1 cellular context compared by ENCODE assay signal in the genomic region with DNA sequence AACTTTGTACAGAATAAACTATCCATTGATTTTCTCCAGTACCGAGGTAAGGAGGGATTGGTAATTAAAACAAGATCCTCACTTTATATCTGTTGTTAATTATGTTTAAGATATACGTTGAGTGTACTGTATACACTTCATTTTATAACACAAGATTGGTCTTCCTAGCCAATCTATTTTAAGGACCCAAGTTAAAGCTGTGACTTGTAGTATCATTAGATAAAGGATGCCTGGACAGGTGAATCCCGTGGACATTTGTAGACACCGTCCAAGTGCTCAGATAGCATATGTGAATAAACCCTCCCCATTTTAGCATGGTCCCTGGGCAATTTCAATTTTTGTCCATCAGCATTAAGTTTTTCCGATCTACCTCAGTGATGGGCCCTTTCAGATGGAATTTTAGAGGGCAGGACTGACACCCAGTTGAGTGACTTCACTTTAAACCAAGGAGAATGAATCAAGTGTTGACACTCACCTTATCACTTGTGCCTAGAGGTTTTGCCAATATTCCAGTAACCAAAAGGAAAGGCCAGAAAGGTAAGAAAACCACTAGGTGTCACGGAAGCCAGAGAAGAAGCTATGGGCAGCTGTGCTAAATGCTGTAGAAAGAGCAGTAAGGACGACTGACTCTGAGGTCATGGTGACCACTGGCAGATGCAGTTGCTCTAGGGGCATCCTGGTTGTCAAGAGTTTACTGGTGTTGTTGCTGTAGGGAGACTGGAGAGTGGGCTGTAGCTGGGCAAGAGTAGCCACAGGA.
A peak's percentile ranks its signal among the peaks of the same experiment; 100 is the strongest.
TF ChIP-seq lines count a peak whose summit lies in the region.

No MANE protein-coding gene starts in this region.

TF ChIP-seq in HepG2, 621 proteins besides CTCF, POLR2A, EP300 and RAD21 (continues in another document):
- TF ChIP-seq ZFP36L1 (CRISPR knock-in tag; IDR thresholded peaks at IDR 0.05) (no peak), ZNF678 (CRISPR knock-in tag; IDR thresholded peaks at IDR 0.05) (no peak), SOX13 (IDR thresholded peaks at IDR 0.05) (no peak), SOX13 (CRISPR knock-in tag; conservative IDR thresholded peaks at IDR 0.05 in 1 of 2, IDR thresholded peaks at IDR 0.05 in 1 of 2) (no peak), MTA3 (CRISPR knock-in tag; IDR thresholded peaks at IDR 0.05) (no peak), ARID2 (CRISPR knock-in tag; IDR thresholded peaks at IDR 0.05; ENCODE audit: borderline replicate concordance) (no peak), ZNF138 (CRISPR knock-in tag; IDR thresholded peaks at IDR 0.05; ENCODE audit: low read depth) (no peak), AGO1 (IDR thresholded peaks at IDR 0.05; ENCODE audit: low read depth, low read length, poor library complexity, severe bottlenecking) (no peak), JUNB (CRISPR knock-in tag; IDR thresholded peaks at IDR 0.05; ENCODE audit: borderline replicate concordance) (no peak; the same call in 1 of the 2 replicates), ZNF850 (CRISPR knock-in tag; conservative IDR thresholded peaks at IDR 0.05) (no peak), ZNF709 (CRISPR knock-in tag; IDR thresholded peaks at IDR 0.05) (peak; percentile 58; the same call in 1 of the 2 replicates), FOXP1 (IDR thresholded peaks at IDR 0.05) (no peak), FOXP1 (CRISPR knock-in tag; IDR thresholded peaks at IDR 0.05) (0 out of 2 replicates have a peak, but pooled peaks have one; percentile 2), FOXO1 (CRISPR knock-in tag; IDR thresholded peaks at IDR 0.05) (no peak), ZNF136 (CRISPR knock-in tag; IDR thresholded peaks at IDR 0.05; ENCODE audit: low read depth) (no peak; the same call in 1 of the 2 replicates), ARNTL (CRISPR knock-in tag; IDR thresholded peaks at IDR 0.05) (no peak), KAT7 (CRISPR knock-in tag; IDR thresholded peaks at IDR 0.05; ENCODE audit: borderline replicate concordance) (no peak), GATA4 (IDR thresholded peaks at IDR 0.05; ENCODE audit: borderline replicate concordance, low read depth) (no peak), HNRNPH1 (optimal IDR thresholded peaks at IDR 0.05; ENCODE audit: low read depth, low read length) (no peak), ZNF205 (CRISPR knock-in tag; IDR thresholded peaks at IDR 0.05) (no peak), ZNF768 (CRISPR knock-in tag; IDR thresholded peaks at IDR 0.05) (no peak), MYC (CRISPR knock-in tag; IDR thresholded peaks at IDR 0.05; ENCODE audit: borderline replicate concordance) (no peak), MBD4 (IDR thresholded peaks at IDR 0.05; ENCODE audit: borderline replicate concordance, low read length) (no peak), SP5 (CRISPR knock-in tag; IDR thresholded peaks at IDR 0.05; ENCODE audit: borderline replicate concordance, low read depth) (no peak), TBX2 (CRISPR knock-in tag; IDR thresholded peaks at IDR 0.05; ENCODE audit: borderline replicate concordance) (no peak), ATM (IDR thresholded peaks at IDR 0.05; ENCODE audit: borderline replicate concordance) (no peak), CBFB (CRISPR knock-in tag; IDR thresholded peaks at IDR 0.05) (no peak), ZNF160 (CRISPR knock-in tag; IDR thresholded peaks at IDR 0.05) (no peak), ZNF605 (CRISPR knock-in tag; IDR thresholded peaks at IDR 0.05) (no peak; the same call in 1 of the 2 replicates), NCOA2 (CRISPR knock-in tag; IDR thresholded peaks at IDR 0.05) (no peak), ZNF780A (CRISPR knock-in tag; IDR thresholded peaks at IDR 0.05) (no peak; the same call in 1 of the 2 replicates), SIN3B (IDR thresholded peaks at IDR 0.05; ENCODE audit: low read length) (no peak), SAFB2 (CRISPR knock-in tag; IDR thresholded peaks at IDR 0.05; ENCODE audit: borderline replicate concordance, low read depth) (no peak; the same call in 1 of the 2 replicates), POGZ (CRISPR knock-in tag; IDR thresholded peaks at IDR 0.05) (no peak)
- TF ChIP-seq, protein P1, sequence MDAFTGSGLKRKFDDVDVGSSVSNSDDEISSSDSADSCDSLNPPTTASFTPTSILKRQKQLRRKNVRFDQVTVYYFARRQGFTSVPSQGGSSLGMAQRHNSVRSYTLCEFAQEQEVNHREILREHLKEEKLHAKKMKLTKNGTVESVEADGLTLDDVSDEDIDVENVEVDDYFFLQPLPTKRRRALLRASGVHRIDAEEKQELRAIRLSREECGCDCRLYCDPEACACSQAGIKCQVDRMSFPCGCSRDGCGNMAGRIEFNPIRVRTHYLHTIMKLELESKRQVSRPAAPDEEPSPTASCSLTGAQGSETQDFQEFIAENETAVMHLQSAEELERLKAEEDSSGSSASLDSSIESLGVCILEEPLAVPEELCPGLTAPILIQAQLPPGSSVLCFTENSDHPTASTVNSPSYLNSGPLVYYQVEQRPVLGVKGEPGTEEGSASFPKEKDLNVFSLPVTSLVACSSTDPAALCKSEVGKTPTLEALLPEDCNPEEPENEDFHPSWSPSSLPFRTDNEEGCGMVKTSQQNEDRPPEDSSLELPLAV (CRISPR knock-in tag; conservative IDR thresholded peaks at IDR 0.05; ENCODE audit: low read depth): no peak
- TF ChIP-seq, protein P2, sequence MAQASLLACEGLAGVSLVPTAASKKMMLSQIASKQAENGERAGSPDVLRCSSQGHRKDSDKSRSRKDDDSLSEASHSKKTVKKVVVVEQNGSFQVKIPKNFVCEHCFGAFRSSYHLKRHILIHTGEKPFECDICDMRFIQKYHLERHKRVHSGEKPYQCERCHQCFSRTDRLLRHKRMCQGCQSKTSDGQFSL (CRISPR knock-in tag; IDR thresholded peaks at IDR 0.05): no peak
- TF ChIP-seq, protein P3, sequence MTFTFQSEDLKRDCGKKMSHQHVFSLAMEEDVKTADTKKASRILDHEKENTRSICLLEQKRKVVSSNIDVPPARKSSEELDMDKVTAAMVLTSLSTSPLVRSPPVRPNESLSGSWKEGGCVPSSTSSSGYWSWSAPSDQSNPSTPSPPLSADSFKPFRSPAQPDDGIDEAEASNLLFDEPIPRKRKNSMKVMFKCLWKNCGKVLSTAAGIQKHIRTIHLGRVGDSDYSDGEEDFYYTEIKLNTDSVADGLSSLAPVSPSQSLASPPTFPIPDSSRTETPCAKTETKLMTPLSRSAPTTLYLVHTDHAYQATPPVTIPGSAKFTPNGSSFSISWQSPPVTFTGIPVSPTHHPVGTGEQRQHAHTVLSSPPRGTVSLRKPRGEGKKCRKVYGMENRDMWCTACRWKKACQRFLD (CRISPR knock-in tag; IDR thresholded peaks at IDR 0.05; ENCODE audit: borderline replicate concordance): no peak
- TF ChIP-seq, protein P4, sequence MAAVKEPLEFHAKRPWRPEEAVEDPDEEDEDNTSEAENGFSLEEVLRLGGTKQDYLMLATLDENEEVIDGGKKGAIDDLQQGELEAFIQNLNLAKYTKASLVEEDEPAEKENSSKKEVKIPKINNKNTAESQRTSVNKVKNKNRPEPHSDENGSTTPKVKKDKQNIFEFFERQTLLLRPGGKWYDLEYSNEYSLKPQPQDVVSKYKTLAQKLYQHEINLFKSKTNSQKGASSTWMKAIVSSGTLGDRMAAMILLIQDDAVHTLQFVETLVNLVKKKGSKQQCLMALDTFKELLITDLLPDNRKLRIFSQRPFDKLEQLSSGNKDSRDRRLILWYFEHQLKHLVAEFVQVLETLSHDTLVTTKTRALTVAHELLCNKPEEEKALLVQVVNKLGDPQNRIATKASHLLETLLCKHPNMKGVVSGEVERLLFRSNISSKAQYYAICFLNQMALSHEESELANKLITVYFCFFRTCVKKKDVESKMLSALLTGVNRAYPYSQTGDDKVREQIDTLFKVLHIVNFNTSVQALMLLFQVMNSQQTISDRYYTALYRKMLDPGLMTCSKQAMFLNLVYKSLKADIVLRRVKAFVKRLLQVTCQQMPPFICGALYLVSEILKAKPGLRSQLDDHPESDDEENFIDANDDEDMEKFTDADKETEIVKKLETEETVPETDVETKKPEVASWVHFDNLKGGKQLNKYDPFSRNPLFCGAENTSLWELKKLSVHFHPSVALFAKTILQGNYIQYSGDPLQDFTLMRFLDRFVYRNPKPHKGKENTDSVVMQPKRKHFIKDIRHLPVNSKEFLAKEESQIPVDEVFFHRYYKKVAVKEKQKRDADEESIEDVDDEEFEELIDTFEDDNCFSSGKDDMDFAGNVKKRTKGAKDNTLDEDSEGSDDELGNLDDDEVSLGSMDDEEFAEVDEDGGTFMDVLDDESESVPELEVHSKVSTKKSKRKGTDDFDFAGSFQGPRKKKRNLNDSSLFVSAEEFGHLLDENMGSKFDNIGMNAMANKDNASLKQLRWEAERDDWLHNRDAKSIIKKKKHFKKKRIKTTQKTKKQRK (IDR thresholded peaks at IDR 0.05; ENCODE audit: low read length): no peak
- TF ChIP-seq, protein P5, sequence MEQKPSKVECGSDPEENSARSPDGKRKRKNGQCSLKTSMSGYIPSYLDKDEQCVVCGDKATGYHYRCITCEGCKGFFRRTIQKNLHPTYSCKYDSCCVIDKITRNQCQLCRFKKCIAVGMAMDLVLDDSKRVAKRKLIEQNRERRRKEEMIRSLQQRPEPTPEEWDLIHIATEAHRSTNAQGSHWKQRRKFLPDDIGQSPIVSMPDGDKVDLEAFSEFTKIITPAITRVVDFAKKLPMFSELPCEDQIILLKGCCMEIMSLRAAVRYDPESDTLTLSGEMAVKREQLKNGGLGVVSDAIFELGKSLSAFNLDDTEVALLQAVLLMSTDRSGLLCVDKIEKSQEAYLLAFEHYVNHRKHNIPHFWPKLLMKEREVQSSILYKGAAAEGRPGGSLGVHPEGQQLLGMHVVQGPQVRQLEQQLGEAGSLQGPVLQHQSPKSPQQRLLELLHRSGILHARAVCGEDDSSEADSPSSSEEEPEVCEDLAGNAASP (CRISPR knock-in tag; IDR thresholded peaks at IDR 0.05; ENCODE audit: borderline replicate concordance): no peak
- TF ChIP-seq, protein P6, sequence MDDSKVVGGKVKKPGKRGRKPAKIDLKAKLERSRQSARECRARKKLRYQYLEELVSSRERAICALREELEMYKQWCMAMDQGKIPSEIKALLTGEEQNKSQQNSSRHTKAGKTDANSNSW (CRISPR knock-in tag; IDR thresholded peaks at IDR 0.05; ENCODE audit: borderline replicate concordance): no peak
- TF ChIP-seq, protein P7, sequence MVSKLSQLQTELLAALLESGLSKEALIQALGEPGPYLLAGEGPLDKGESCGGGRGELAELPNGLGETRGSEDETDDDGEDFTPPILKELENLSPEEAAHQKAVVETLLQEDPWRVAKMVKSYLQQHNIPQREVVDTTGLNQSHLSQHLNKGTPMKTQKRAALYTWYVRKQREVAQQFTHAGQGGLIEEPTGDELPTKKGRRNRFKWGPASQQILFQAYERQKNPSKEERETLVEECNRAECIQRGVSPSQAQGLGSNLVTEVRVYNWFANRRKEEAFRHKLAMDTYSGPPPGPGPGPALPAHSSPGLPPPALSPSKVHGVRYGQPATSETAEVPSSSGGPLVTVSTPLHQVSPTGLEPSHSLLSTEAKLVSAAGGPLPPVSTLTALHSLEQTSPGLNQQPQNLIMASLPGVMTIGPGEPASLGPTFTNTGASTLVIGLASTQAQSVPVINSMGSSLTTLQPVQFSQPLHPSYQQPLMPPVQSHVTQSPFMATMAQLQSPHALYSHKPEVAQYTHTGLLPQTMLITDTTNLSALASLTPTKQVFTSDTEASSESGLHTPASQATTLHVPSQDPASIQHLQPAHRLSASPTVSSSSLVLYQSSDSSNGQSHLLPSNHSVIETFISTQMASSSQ (IDR thresholded peaks at IDR 0.05; ENCODE audit: low read depth): no peak
- TF ChIP-seq, protein P7 (CRISPR knock-in tag; IDR thresholded peaks at IDR 0.05; ENCODE audit: borderline replicate concordance): no peak
- TF ChIP-seq, protein P8, sequence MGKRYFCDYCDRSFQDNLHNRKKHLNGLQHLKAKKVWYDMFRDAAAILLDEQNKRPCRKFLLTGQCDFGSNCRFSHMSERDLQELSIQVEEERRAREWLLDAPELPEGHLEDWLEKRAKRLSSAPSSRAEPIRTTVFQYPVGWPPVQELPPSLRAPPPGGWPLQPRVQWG (CRISPR knock-in tag; IDR thresholded peaks at IDR 0.05; ENCODE audit: borderline replicate concordance, low read depth): no peak
- TF ChIP-seq, protein P9, sequence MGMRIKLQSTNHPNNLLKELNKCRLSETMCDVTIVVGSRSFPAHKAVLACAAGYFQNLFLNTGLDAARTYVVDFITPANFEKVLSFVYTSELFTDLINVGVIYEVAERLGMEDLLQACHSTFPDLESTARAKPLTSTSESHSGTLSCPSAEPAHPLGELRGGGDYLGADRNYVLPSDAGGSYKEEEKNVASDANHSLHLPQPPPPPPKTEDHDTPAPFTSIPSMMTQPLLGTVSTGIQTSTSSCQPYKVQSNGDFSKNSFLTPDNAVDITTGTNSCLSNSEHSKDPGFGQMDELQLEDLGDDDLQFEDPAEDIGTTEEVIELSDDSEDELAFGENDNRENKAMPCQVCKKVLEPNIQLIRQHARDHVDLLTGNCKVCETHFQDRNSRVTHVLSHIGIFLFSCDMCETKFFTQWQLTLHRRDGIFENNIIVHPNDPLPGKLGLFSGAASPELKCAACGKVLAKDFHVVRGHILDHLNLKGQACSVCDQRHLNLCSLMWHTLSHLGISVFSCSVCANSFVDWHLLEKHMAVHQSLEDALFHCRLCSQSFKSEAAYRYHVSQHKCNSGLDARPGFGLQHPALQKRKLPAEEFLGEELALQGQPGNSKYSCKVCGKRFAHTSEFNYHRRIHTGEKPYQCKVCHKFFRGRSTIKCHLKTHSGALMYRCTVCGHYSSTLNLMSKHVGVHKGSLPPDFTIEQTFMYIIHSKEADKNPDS (CRISPR knock-in tag; IDR thresholded peaks at IDR 0.05): no peak
- TF ChIP-seq, protein P10, sequence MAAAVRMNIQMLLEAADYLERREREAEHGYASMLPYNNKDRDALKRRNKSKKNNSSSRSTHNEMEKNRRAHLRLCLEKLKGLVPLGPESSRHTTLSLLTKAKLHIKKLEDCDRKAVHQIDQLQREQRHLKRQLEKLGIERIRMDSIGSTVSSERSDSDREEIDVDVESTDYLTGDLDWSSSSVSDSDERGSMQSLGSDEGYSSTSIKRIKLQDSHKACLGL (CRISPR knock-in tag; IDR thresholded peaks at IDR 0.05): no peak
- TF ChIP-seq, protein P11, sequence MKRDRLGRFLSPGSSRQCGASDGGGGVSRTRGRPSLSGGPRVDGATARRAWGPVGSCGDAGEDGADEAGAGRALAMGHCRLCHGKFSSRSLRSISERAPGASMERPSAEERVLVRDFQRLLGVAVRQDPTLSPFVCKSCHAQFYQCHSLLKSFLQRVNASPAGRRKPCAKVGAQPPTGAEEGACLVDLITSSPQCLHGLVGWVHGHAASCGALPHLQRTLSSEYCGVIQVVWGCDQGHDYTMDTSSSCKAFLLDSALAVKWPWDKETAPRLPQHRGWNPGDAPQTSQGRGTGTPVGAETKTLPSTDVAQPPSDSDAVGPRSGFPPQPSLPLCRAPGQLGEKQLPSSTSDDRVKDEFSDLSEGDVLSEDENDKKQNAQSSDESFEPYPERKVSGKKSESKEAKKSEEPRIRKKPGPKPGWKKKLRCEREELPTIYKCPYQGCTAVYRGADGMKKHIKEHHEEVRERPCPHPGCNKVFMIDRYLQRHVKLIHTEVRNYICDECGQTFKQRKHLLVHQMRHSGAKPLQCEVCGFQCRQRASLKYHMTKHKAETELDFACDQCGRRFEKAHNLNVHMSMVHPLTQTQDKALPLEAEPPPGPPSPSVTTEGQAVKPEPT (CRISPR knock-in tag; IDR thresholded peaks at IDR 0.05; ENCODE audit: low read depth): no peak
